ENCODE assay signal across 15 cellular contexts in genomic region chr6:140316966-140317365, GRCh38.
"Had no signal": no experiment of that assay in that cellular context is flagged by ENCODE, and none has a peak within 500 bp of the region (broad histone marks: within the 10 kb centered on the region; RNA-seq: fewer than 3 reads in every experiment).

No MANE protein-coding gene starts in this region.

- H3K27me3 Mint-ChIP-seq: activated naive CD4-positive, alpha-beta T cell treated with anti-CD3 and anti-CD28 coated beads, Interleukin-2, amount 10 ng/mL, durations not matched to agents 7 days and 5 days; naive thymus-derived CD8-positive, alpha-beta T cell; stimulated activated memory B cell treated with anti-CD40 and anti-IgM and Interleukin-4, amounts not matched to agents 10 μg/mL and 1 μg/mL and 100 μg/mL, for 72 hours had no signal

- H3K36me3 ChIP-seq: cardiac muscle cell, prostate gland, right atrium auricular region had no signal

- H3K4me3 Mint-ChIP-seq: activated naive CD4-positive, alpha-beta T cell treated with anti-CD3 and anti-CD28 coated beads, Interleukin-2, amount 10 ng/mL, durations not matched to agents 7 days and 5 days; naive thymus-derived CD8-positive, alpha-beta T cell; stimulated activated memory B cell treated with anti-CD40 and anti-IgM and Interleukin-4, amounts not matched to agents 10 μg/mL and 1 μg/mL and 100 μg/mL, for 72 hours had no signal

- ATAC-seq: foreskin keratinocyte; left cardiac atrium; naive thymus-derived CD8-positive, alpha-beta T cell; stimulated activated memory B cell treated with anti-CD40 and anti-IgM and Interleukin-4, amounts not matched to agents 10 μg/mL and 1 μg/mL and 100 μg/mL, for 72 hours had no signal

- H3K36me3 Mint-ChIP-seq: activated naive CD4-positive, alpha-beta T cell treated with anti-CD3 and anti-CD28 coated beads, Interleukin-2, amount 10 ng/mL, durations not matched to agents 7 days and 5 days; naive thymus-derived CD8-positive, alpha-beta T cell; stimulated activated memory B cell treated with anti-CD40 and anti-IgM and Interleukin-4, amounts not matched to agents 10 μg/mL and 1 μg/mL and 100 μg/mL, for 72 hours had no signal

- H3K4me1 Mint-ChIP-seq: activated naive CD4-positive, alpha-beta T cell treated with anti-CD3 and anti-CD28 coated beads, Interleukin-2, amount 10 ng/mL, durations not matched to agents 7 days and 5 days had no signal

- H3K4me3 ChIP-seq: cardiac muscle cell, prostate gland, right atrium auricular region, skin epidermis had no signal

- DNase-seq: activated CD4-positive, alpha-beta T cell treated with anti-CD3 and anti-CD28 coated beads, Interleukin-2, amount 50 U/mL, for 1 hour; activated naive CD4-positive, alpha-beta T cell treated with anti-CD3 and anti-CD28 coated beads, Interleukin-2, amount 10 ng/mL, durations not matched to agents 7 days and 5 days; activated T-cell treated with anti-CD3 and anti-CD28 coated beads for 4 hours; foreskin keratinocyte; hippocampal formation; left cardiac atrium; mesendoderm; naive thymus-derived CD8-positive, alpha-beta T cell; stimulated activated CD4-positive, alpha-beta T cell treated with anti-CD3 and anti-CD28 coated beads, Interleukin-4, amount 100 ng/mL, for 24 hours had no signal

- H3K9me3 ChIP-seq: prostate gland, right atrium auricular region had no signal

- H3K4me1 ChIP-seq: foreskin keratinocyte, prostate gland had no signal

- H3K9me3 Mint-ChIP-seq: activated naive CD4-positive, alpha-beta T cell treated with anti-CD3 and anti-CD28 coated beads, Interleukin-2, amount 10 ng/mL, durations not matched to agents 7 days and 5 days; activated T-helper 2 cell treated with anti-CD3 and anti-CD28 coated beads, Interferon-gamma antibody, Interleukin-2, Interleukin-4, amounts not matched to agents 10 μg/mL and 5 μg/mL and 100 μg/mL, durations not matched to agents 14 hours and 24 hours and 36 hours had no signal

- H3K27ac Mint-ChIP-seq: activated naive CD4-positive, alpha-beta T cell treated with anti-CD3 and anti-CD28 coated beads, Interleukin-2, amount 10 ng/mL, durations not matched to agents 7 days and 5 days; activated T-helper 2 cell treated with anti-CD3 and anti-CD28 coated beads, Interferon-gamma antibody, Interleukin-2, Interleukin-4, amounts not matched to agents 10 μg/mL and 5 μg/mL and 100 μg/mL, durations not matched to agents 14 hours and 24 hours and 36 hours; naive thymus-derived CD8-positive, alpha-beta T cell; stimulated activated memory B cell treated with anti-CD40 and anti-IgM and Interleukin-4, amounts not matched to agents 10 μg/mL and 1 μg/mL and 100 μg/mL, for 72 hours had no signal
